ENCODE assay signal across 1 cellular context in the genomic region with DNA sequence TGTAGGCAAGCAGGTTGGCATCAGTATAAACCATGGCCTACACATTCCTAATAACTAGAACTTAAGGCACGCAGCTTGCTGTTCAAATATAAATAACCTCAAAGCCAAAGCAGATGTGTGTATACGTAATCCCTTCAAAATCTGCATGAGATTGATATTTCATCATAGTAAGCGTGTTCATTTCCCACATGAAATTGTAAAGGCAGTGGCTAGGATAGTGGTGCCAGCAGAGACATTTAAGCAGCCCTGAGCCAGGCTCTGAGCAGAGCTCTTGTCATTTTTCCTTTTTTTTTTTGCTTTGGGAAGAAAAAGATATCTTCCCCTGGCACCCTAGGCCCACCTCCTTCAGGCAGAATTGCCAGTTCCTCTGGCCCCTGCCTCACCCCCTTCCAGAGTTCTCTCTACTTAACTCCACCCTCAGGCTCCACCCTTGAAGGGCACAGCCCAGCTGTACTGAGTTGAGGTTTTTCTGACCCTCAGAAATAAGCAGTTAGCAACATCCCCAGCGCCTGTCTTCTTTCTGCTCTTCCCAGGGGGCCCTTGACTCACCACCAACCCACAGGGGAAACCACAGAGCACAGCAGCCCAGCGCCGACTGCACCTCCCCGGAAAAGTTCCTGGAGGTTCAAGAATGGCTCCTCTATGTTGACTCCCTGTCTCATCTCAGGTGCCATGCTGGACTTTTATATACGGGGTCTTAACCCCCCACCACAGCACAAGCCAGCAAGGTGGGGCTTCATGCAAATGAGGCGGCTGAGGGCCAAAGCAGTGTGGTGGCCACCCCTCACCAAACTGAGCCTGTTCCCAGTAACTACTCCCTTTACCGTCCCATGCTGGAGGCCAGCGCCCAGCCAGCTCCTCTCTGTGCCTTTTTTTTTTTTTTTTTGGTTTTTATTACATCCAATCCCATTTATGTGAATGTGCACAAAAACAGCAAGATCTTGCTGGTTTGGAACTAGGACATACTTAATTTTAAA.
TF ChIP-seq lines count a peak whose summit lies in the region.

No MANE protein-coding gene starts in this region.

TF ChIP-seq in SK-N-SH treated with all-trans-retinoic acid at 6 μM for 48 hours, 23 proteins besides CTCF, POLR2A, EP300 and RAD21 (continued from another document):
- no peak for TF ChIP-seq CREB5 (CRISPR knock-in tag; IDR thresholded peaks at IDR 0.05; ENCODE audit: low read depth)
- TF ChIP-seq ZNF8 (CRISPR knock-in tag; IDR thresholded peaks at IDR 0.05) = no peak
- no peak for TF ChIP-seq ZFP30 (CRISPR knock-in tag; IDR thresholded peaks at IDR 0.05)
- TF ChIP-seq ESRRG (CRISPR knock-in tag; IDR thresholded peaks at IDR 0.05) = no peak
- no peak for TF ChIP-seq ZNF565 (CRISPR knock-in tag; conservative IDR thresholded peaks at IDR 0.05; ENCODE audit: low read depth)
- TF ChIP-seq PPARA (CRISPR knock-in tag; IDR thresholded peaks at IDR 0.05; ENCODE audit: borderline replicate concordance) = no peak
- TF ChIP-seq, protein P1, sequence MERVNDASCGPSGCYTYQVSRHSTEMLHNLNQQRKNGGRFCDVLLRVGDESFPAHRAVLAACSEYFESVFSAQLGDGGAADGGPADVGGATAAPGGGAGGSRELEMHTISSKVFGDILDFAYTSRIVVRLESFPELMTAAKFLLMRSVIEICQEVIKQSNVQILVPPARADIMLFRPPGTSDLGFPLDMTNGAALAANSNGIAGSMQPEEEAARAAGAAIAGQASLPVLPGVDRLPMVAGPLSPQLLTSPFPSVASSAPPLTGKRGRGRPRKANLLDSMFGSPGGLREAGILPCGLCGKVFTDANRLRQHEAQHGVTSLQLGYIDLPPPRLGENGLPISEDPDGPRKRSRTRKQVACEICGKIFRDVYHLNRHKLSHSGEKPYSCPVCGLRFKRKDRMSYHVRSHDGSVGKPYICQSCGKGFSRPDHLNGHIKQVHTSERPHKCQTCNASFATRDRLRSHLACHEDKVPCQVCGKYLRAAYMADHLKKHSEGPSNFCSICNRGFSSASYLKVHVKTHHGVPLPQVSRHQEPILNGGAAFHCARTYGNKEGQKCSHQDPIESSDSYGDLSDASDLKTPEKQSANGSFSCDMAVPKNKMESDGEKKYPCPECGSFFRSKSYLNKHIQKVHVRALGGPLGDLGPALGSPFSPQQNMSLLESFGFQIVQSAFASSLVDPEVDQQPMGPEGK (CRISPR knock-in tag; IDR thresholded peaks at IDR 0.05; ENCODE audit: borderline replicate concordance) = no peak
- TF ChIP-seq POU6F1 (CRISPR knock-in tag; IDR thresholded peaks at IDR 0.05; ENCODE audit: borderline replicate concordance, low read depth) = no peak
